Comparison of ENCODE assay signal across 28 cellular contexts in genomic region chr12:126040307-126040706, GRCh38.
"Had no signal": no experiment of that assay in that cellular context is flagged by ENCODE, and none has a peak within 500 bp of the region (broad histone marks: within the 10 kb centered on the region; RNA-seq: fewer than 3 reads in every experiment).

No MANE protein-coding gene starts in this region.

- DNase-seq: colonic mucosa; cortex of kidney; effector CD8-positive, alpha-beta T cell; effector memory CD8-positive, alpha-beta T cell; endodermal cell; erythroblast; esophagus squamous epithelium; foreskin fibroblast; foreskin melanocyte; gastrocnemius medialis; glutamatergic neuron; head of caudate nucleus; heart right ventricle; hippocampal formation; left cardiac atrium; left lung; left ventricle myocardium superior; lower lobe of right lung; mesenchymal stem cell; mucosa of descending colon; naive B cell had no signal

- H3K9me3 ChIP-seq: colonic mucosa, esophagus squamous epithelium, gastrocnemius medialis, lower lobe of right lung had no signal

- H3K27ac ChIP-seq: colonic mucosa, epithelial cell of prostate, esophagus squamous epithelium, gastrocnemius medialis, heart right ventricle, left lung, lower lobe of right lung had no signal

- H3K4me3 ChIP-seq: colonic mucosa, esophagus squamous epithelium, gastrocnemius medialis, heart right ventricle, left lung, lower lobe of right lung, mucosa of descending colon had no signal

- H3K4me1 Mint-ChIP-seq: mesothelial cell of epicardium, naive B cell had no signal

- ATAC-seq: effector memory CD8-positive, alpha-beta T cell; esophagus mucosa; gastrocnemius medialis; heart right ventricle; left cardiac atrium; left lung; left ventricle myocardium superior; lower lobe of right lung; mucosa of descending colon had no signal

- FAIRE-seq: endometrium, islet of Langerhans, keratinocyte had no signal

- H3K4me3 Mint-ChIP-seq: dendritic cell treated with granulocyte-macrophage colony-stimulating factor and Interleukin-4, amounts not matched to agents 40 ng/mL and 50 ng/mL, for 4 days; effector memory CD8-positive, alpha-beta T cell; endodermal cell; mesothelial cell of epicardium; naive B cell had no signal

- H3K27me3 ChIP-seq: colonic mucosa, gastrocnemius medialis, left lung had no signal

- H3K27ac Mint-ChIP-seq: dendritic cell treated with granulocyte-macrophage colony-stimulating factor and Interleukin-4, amounts not matched to agents 40 ng/mL and 50 ng/mL, for 4 days; effector memory CD8-positive, alpha-beta T cell; endodermal cell; mesothelial cell of epicardium had no signal

- H3K4me1 ChIP-seq: colonic mucosa, esophagus squamous epithelium, gastrocnemius medialis, heart right ventricle, left lung, lower lobe of right lung had no signal

- H3K36me3 Mint-ChIP-seq: mesothelial cell of epicardium, naive B cell had no signal

- H3K36me3 ChIP-seq: colonic mucosa, esophagus squamous epithelium, gastrocnemius medialis, heart right ventricle, left lung, lower lobe of right lung had no signal

- H3K27me3 Mint-ChIP-seq: dendritic cell treated with granulocyte-macrophage colony-stimulating factor and Interleukin-4, amounts not matched to agents 40 ng/mL and 50 ng/mL, for 4 days; effector memory CD8-positive, alpha-beta T cell; naive B cell had no signal
